ENCODE assay signal across 32 cellular contexts in genomic region chr3:157824281-157824680, GRCh38.
"Had no signal": no experiment of that assay in that cellular context is flagged by ENCODE, and none has a peak within 500 bp of the region (broad histone marks: within the 10 kb centered on the region; RNA-seq: fewer than 3 reads in every experiment).

No MANE protein-coding gene starts in this region.

- H3K27me3 ChIP-seq: MG63, SJCRH30 had no signal

- H3K4me3 ChIP-seq: MG63, PC-9, SJCRH30 had no signal

- H3K9me3 ChIP-seq: SJCRH30 had no signal

- H3K4me2 ChIP-seq: PC-9 had no signal

- ATAC-seq: Panc1, Right ventricle myocardium inferior had no signal

- H3K36me3 ChIP-seq: MG63, SJCRH30 had no signal

- H3K4me1 ChIP-seq: SJCRH30 had no signal

- H3K27ac ChIP-seq: PC-9, RWPE1, SJCRH30 had no signal

- DNase-seq: Kasumi-1, KG1, MG63, NCI-H1048, NCI-H1092 treated with DMSO at 0.1 percent for 48 hours, NCI-H1105 treated with DMSO at 0.1 percent for 48 hours, NCI-H1417, NCI-H1436, NCI-H146, NCI-H1694, NCI-H187, NCI-H1930, NCI-H2029 treated with DMSO at 0.1 percent for 48 hours, NCI-H2081 treated with DMSO at 0.1 percent for 48 hours, NCI-H2107, NCI-H2171, NCI-H226, NCI-H446 treated with DMSO at 0.1 percent for 48 hours, NCI-H510A, NCI-H524, NCI-H526, NCI-H69, NCI-H748 treated with DMSO at 0.1 percent for 48 hours, PC-9, SHP77, SIG-M5, SJCRH30, SW 1271, T-helper 1 cell had no signal
